In genomic region chr19:38583219-38583984, GRCh38 we compare ENCODE assay signal across 10 cellular contexts. TPM values are rescaled to one million over a fixed set of nuclear protein-coding genes. Genes with fewer than 3 reads are reported as not detected.
DNase-seq lines count a peak whose midpoint lies in the region; ATAC-seq and TF ChIP-seq lines count a peak whose summit lies in the region.
"Had no signal": no experiment of that assay in that cellular context is flagged by ENCODE, and none has a peak within 500 bp of the region (broad histone marks: within the 10 kb centered on the region; RNA-seq: fewer than 3 reads in every experiment).

No MANE protein-coding gene starts in this region.

- no peaks in the 10 kb centered on the region for H3K27me3 Mint-ChIP-seq in activated T-helper 1 cell treated with anti-CD3 and anti-CD28 coated beads, Interleukin-12 subunit alpha, Interleukin-12 subunit beta, Interleukin-2, Interleukin-4 antibody, amounts not matched to agents 30 ng/mL and 10 ng/mL and 1 ng/mL, durations not matched to agents 14 hours and 24 hours and 36 hours (ENCODE audit: insufficient read depth)

- H3K4me1 Mint-ChIP-seq in activated T-helper 1 cell treated with anti-CD3 and anti-CD28 coated beads, Interleukin-12 subunit alpha, Interleukin-12 subunit beta, Interleukin-2, Interleukin-4 antibody, amounts not matched to agents 30 ng/mL and 10 ng/mL and 1 ng/mL, durations not matched to agents 14 hours and 24 hours and 36 hours (ENCODE audit: low read depth) = peaks cover 11% of the 10 kb centered on the region

- no peaks in the 10 kb centered on the region for H3K4me1 ChIP-seq in ascending aorta

- no peak overlapping the region for H3K4me3 ChIP-seq in ascending aorta

- H3K4me3 Mint-ChIP-seq in activated T-helper 1 cell treated with anti-CD3 and anti-CD28 coated beads, Interleukin-12 subunit alpha, Interleukin-12 subunit beta, Interleukin-2, Interleukin-4 antibody, amounts not matched to agents 30 ng/mL and 10 ng/mL and 1 ng/mL, durations not matched to agents 14 hours and 24 hours and 36 hours = no peak overlapping the region

- peaks cover 6% of the 10 kb centered on the region for H3K36me3 Mint-ChIP-seq in activated T-helper 1 cell treated with anti-CD3 and anti-CD28 coated beads, Interleukin-12 subunit alpha, Interleukin-12 subunit beta, Interleukin-2, Interleukin-4 antibody, amounts not matched to agents 30 ng/mL and 10 ng/mL and 1 ng/mL, durations not matched to agents 14 hours and 24 hours and 36 hours (ENCODE audit: low read depth)

- ATAC-seq in GM19455 (IDR thresholded peaks at IDR 0.05; ENCODE audit: unreplicated experiment) (peak; percentile 66), HG03354 (IDR thresholded peaks at IDR 0.05; ENCODE audit: poor library complexity, severe bottlenecking, unreplicated experiment) (peak; percentile 74)

- no peaks in the 10 kb centered on the region for H3K36me3 ChIP-seq in ascending aorta

- peak overlapping the region; percentile 27 for H3K27ac Mint-ChIP-seq in activated T-helper 1 cell treated with anti-CD3 and anti-CD28 coated beads, Interleukin-12 subunit alpha, Interleukin-12 subunit beta, Interleukin-2, Interleukin-4 antibody, amounts not matched to agents 30 ng/mL and 10 ng/mL and 1 ng/mL, durations not matched to agents 14 hours and 24 hours and 36 hours

- H3K9me3 ChIP-seq in ascending aorta = no peaks in the 10 kb centered on the region

- intact Hi-C loops in activated T-helper 1 cell treated with anti-CD3 and anti-CD28 coated beads, Interleukin-12 subunit alpha, Interleukin-12 subunit beta, Interleukin-2, Interleukin-4 antibody, amounts not matched to agents 30 ng/mL and 10 ng/mL and 1 ng/mL, durations not matched to agents 14 hours and 24 hours and 36 hours (cut with micrococcal nuclease) = no loop called here
- intact Hi-C loops in ascending aorta (cut with DNase I) = no loop called here

- no peak overlapping the region for H3K27ac ChIP-seq in ascending aorta

- TF ChIP-seq CTCF in GM10266 (IDR thresholded peaks at IDR 0.05; ENCODE audit: control insufficient read depth, insufficient read depth, low read depth, missing control alignments) (no peak), ascending aorta (IDR thresholded peaks at IDR 0.05) (no peak)

- H3K27me3 ChIP-seq in ascending aorta = no peaks in the 10 kb centered on the region

- no peaks in the 10 kb centered on the region for H3K9me3 Mint-ChIP-seq in activated T-helper 1 cell treated with anti-CD3 and anti-CD28 coated beads, Interleukin-12 subunit alpha, Interleukin-12 subunit beta, Interleukin-2, Interleukin-4 antibody, amounts not matched to agents 30 ng/mL and 10 ng/mL and 1 ng/mL, durations not matched to agents 14 hours and 24 hours and 36 hours

- DNase-seq in GM10266 (ENCODE audit: extremely low spot score) (peak; percentile 71), inferior parietal cortex (ENCODE audit: extremely low spot score) (no peak), SHP77 (lab: John Stamatoyannopoulos, UW) (no peak), ascending aorta (ENCODE audit: low spot score in 2 of 2) (no peak)
- DNase-seq in activated T-helper 1 cell treated with anti-CD3 and anti-CD28 coated beads, Interleukin-12 subunit alpha, Interleukin-12 subunit beta, Interleukin-2, Interleukin-4 antibody, amounts not matched to agents 30 ng/mL and 10 ng/mL and 1 ng/mL, durations not matched to agents 14 hours and 24 hours and 36 hours (ENCODE audit: low spot score) = no peak
- no peak for DNase-seq in stimulated activated CD4-positive, alpha-beta T cell treated with anti-CD3 and anti-CD28 coated beads, Interleukin-4, amount 100 ng/mL, for 1 hour
- DNase-seq: foreskin melanocyte had no signal

RNA-seq across cellular contexts. Expression of gene MAP4K1, which starts 34.4 kb away (rescaled TPM):
- total RNA-seq in activated T-helper 1 cell treated with anti-CD3 and anti-CD28 coated beads, Interleukin-12 subunit alpha, Interleukin-12 subunit beta, Interleukin-2, Interleukin-4 antibody, amounts not matched to agents 30 ng/mL and 10 ng/mL and 1 ng/mL, durations not matched to agents 14 hours and 24 hours and 36 hours = 159 and 182 TPM in 2 replicates
- total RNA-seq in ascending aorta = 15.1 TPM
- total RNA-seq: lung microvascular endothelial cell had no signal

RNA-seq across cellular contexts. Expression of gene EIF3K, which starts 35.6 kb away (rescaled TPM):
- 309 and 326 TPM in 2 replicates for total RNA-seq in activated T-helper 1 cell treated with anti-CD3 and anti-CD28 coated beads, Interleukin-12 subunit alpha, Interleukin-12 subunit beta, Interleukin-2, Interleukin-4 antibody, amounts not matched to agents 30 ng/mL and 10 ng/mL and 1 ng/mL, durations not matched to agents 14 hours and 24 hours and 36 hours
- 696 TPM for total RNA-seq in ascending aorta
